ENCODE assay signal across 2 cellular contexts in genomic region chr9:112334319-112334828, GRCh38.
TF ChIP-seq lines count a peak whose summit lies in the region.

No MANE protein-coding gene starts in this region.

TF ChIP-seq in GM12878, 131 proteins besides CTCF, POLR2A, EP300 and RAD21 (continued from another document):
- TF ChIP-seq ZBTB40 (IDR thresholded peaks at IDR 0.05; ENCODE audit: borderline replicate concordance) (0 out of 2 replicates have a peak, but pooled peaks have one; percentile 26), NKRF (conservative IDR thresholded peaks at IDR 0.05) (no peak), MYC (IDR thresholded peaks at IDR 0.05; ENCODE audit: insufficient read depth, insufficient read length, insufficient replicate concordance, low read length, severe bottlenecking) (no peak), HDAC6 (IDR thresholded peaks at IDR 0.05; ENCODE audit: unreplicated experiment) (no peak), NFIC (IDR thresholded peaks at IDR 0.05; ENCODE audit: low read depth, low read length) (peak; percentile 40; the same call in 1 of the 2 replicates), MTA2 (IDR thresholded peaks at IDR 0.05; ENCODE audit: low read depth) (0 out of 2 replicates have a peak, but pooled peaks have one; percentile 14), PAX8 (IDR thresholded peaks at IDR 0.05) (0 out of 2 replicates have a peak, but pooled peaks have one; percentile 49), MTA3 (IDR thresholded peaks at IDR 0.05; ENCODE audit: borderline replicate concordance, low read length) (peak; percentile 62; the same call in 1 of the 2 replicates), JUNB (IDR thresholded peaks at IDR 0.05) (peak; percentile 31; the same call in 1 of the 2 replicates), ELK1 (IDR thresholded peaks at IDR 0.05; ENCODE audit: low read depth, low read length) (no peak), SRF (IDR thresholded peaks at IDR 0.05; ENCODE audit: low read depth in 2 of 2, low read length in 2 of 2) (no peak), FOXK2 (IDR thresholded peaks at IDR 0.05) (no peak), ATF2 (IDR thresholded peaks at IDR 0.05; ENCODE audit: low read length) (no peak), PBX3 (IDR thresholded peaks at IDR 0.05; ENCODE audit: insufficient replicate concordance, low read depth, low read length) (peak; percentile 61)
TF ChIP-seq in GM12878: peak in this region for 9.

TF ChIP-seq in liver, 16 proteins besides CTCF, POLR2A, EP300 and RAD21:
- TF ChIP-seq ZBTB33 (IDR thresholded peaks at IDR 0.05) (no peak), YY1 (IDR thresholded peaks at IDR 0.05) (peak; percentile 25), ATF3 (IDR thresholded peaks at IDR 0.05) (no peak)
